Comparison of ENCODE assay signal across 21 cellular contexts in the genomic region with DNA sequence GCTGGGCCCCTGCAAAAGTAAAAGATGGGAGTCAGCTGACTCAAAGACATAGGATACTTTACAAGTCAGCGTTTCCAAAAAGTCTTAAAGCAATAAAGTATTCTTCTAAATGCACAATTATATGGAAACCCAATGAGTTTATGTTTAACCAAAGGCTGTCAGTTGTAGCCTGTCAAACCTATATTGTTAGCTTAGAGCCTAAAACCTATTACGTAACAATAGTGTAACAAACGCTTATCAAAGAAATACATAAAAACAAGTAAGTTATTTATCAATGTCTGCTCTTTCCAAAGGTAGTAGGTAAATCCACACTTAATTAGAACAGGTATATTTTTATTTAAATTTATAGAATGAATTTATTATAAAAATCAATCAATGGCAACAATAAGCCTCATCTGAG. TPM values are rescaled to one million over a fixed set of nuclear protein-coding genes. Genes with fewer than 3 reads are reported as not detected.
DNase-seq lines count a peak whose midpoint lies in the region; ATAC-seq, FAIRE-seq and TF ChIP-seq lines count a peak whose summit lies in the region.
"Had no signal": no experiment of that assay in that cellular context is flagged by ENCODE, and none has a peak within 500 bp of the region (broad histone marks: within the 10 kb centered on the region; RNA-seq: fewer than 3 reads in every experiment).

No MANE protein-coding gene starts in this region.

- ATAC-seq in HepG2 (no peak), right lobe of liver (no peak), K562 (no peak)
- no peak for ATAC-seq in naive thymus-derived CD8-positive, alpha-beta T cell
- ATAC-seq: A549; CD8-positive, alpha-beta T cell had no signal

- intact Hi-C loops in HepG2 (cut with micrococcal nuclease; ENCODE audit: unreplicated experiment) (no loop called here), right lobe of liver (cut with DNase I) (no loop called here), K562 (cut with micrococcal nuclease) (no loop called here)

- H3K9me1 ChIP-seq in K562 (ENCODE audit: control insufficient read depth, insufficient read depth, low read length): no peaks in the 10 kb centered on the region

- peak; percentile 23 for FAIRE-seq in HepG2 (lab: Jason Lieb, UNC)
- no peak for FAIRE-seq in K562 (lab: Jason Lieb, UNC)
- peak; percentile 4 for FAIRE-seq in endometrium (lab: Jason Lieb, UNC)
- FAIRE-seq: A549, D721Med, GM12891, GM19239 had no signal

- H3K4me3 ChIP-seq in HepG2 (replicated peaks in 1 of 3; ENCODE audit: insufficient read depth in 1 of 3, low read depth in 2 of 3, low read length in 3 of 3) (no peak overlapping the region), right lobe of liver (no peak overlapping the region), K562 (no peak overlapping the region)
- H3K4me3 ChIP-seq: A549; BLaER1 treated with 17β-estradiol and CSF1 and Interleukin-3, amounts not matched to agents 10 nM and 100 nM had no signal

- H4K20me1 ChIP-seq in HepG2 (ENCODE audit: insufficient read depth, low read length) (no peaks in the 10 kb centered on the region), K562 (replicated peaks; ENCODE audit: control insufficient read depth, insufficient read depth, low read length) (no peaks in the 10 kb centered on the region)
- H4K20me1 ChIP-seq: BLaER1 treated with 17β-estradiol and CSF1 and Interleukin-3, amounts not matched to agents 10 nM and 100 nM had no signal

- H3K4me1 ChIP-seq in HepG2 (ENCODE audit: insufficient read depth, low read length) (peaks cover 9% of the 10 kb centered on the region), right lobe of liver (no peaks in the 10 kb centered on the region), K562 (replicated peaks in 1 of 2; ENCODE audit: control insufficient read depth in 2 of 2, insufficient read depth in 2 of 2, low read length in 2 of 2) (peaks cover 0 to 5% of the 10 kb centered on the region in 2 experiments; a peak in 2 of 5 replicates)
- H3K4me1 ChIP-seq: A549; BLaER1 treated with 17β-estradiol and CSF1 and Interleukin-3, amounts not matched to agents 10 nM and 100 nM; Caco-2 had no signal

- TF ChIP-seq POLR2A in HepG2 (IDR thresholded peaks at IDR 0.05; ENCODE audit: insufficient read depth in 1 of 2, low read depth in 2 of 2, low read length in 2 of 2) (no peak), right lobe of liver (IDR thresholded peaks at IDR 0.05) (no peak), K562 (conservative IDR thresholded peaks at IDR 0.05) (no peak)

- H3K27ac ChIP-seq in HepG2 (ENCODE audit: extremely low read length, insufficient read depth, low read length) (no peak overlapping the region), right lobe of liver (no peak overlapping the region), K562 (ENCODE audit: extremely low read depth, low read depth, low read length) (no peak overlapping the region)
- H3K27ac ChIP-seq: 22Rv1; A549; BLaER1 treated with 17β-estradiol and CSF1 and Interleukin-3, amounts not matched to agents 10 nM and 100 nM; C4-2B had no signal

- no peak overlapping the region for H3K27ac Mint-ChIP-seq in naive thymus-derived CD8-positive, alpha-beta T cell
- H3K27ac Mint-ChIP-seq: B cell; CD4-positive, alpha-beta T cell; CD8-positive, alpha-beta T cell had no signal

- no peak for DNase-seq in HepG2 (ENCODE audit: low spot score)
- no peak for DNase-seq in right lobe of liver
- no peak for DNase-seq in K562 (ENCODE audit: extremely low read depth in 1 of 4, low spot score in 3 of 4)
- DNase-seq in SHP77 treated with DMSO at 0.1 percent for 48 hours (lab: John Stamatoyannopoulos, UW): no peak
- DNase-seq in naive thymus-derived CD8-positive, alpha-beta T cell: no peak
- DNase-seq: AML-193; Caco-2; Calu3; CD4-positive, alpha-beta T cell; CD8-positive, alpha-beta T cell; DMS79 treated with DMSO at 0.1 percent for 48 hours; GF-D8 had no signal

- BruUV-seq in HepG2 (replicated peaks; lab: Mats Ljungman, UMichigan) (no TSS peak), K562 (replicated peaks; lab: Mats Ljungman, UMichigan) (no TSS peak)

- H3K27me3 ChIP-seq in HepG2 (ENCODE audit: control insufficient read depth in 1 of 2, insufficient read depth in 2 of 2, low read length in 2 of 2) (no peaks in the 10 kb centered on the region), right lobe of liver (no peaks in the 10 kb centered on the region), K562 (ENCODE audit: control insufficient read depth in 2 of 2, insufficient read depth in 2 of 2, low read length in 2 of 2) (no peaks in the 10 kb centered on the region)
- H3K27me3 ChIP-seq: BLaER1 treated with 17β-estradiol and CSF1 and Interleukin-3, amounts not matched to agents 10 nM and 100 nM had no signal

- TF ChIP-seq RAD21 in HepG2 (CRISPR knock-in tag; IDR thresholded peaks at IDR 0.05) (no peak), K562 (CRISPR knock-in tag; conservative IDR thresholded peaks at IDR 0.05 in 1 of 2, IDR thresholded peaks at IDR 0.05 in 1 of 2) (no peak)

- 48% methylated on average over 3 of the region's 3 CpGs for WGBS in HepG2 (ENCODE audit: low lambda C conversion rate)
- 77% methylated on average over 3 of the region's 3 CpGs for WGBS in right lobe of liver (ENCODE audit: insufficient coverage, low coverage, low lambda C conversion rate, missing lambda C conversion rate)
- WGBS in K562 (ENCODE audit: insufficient coverage, low coverage, missing lambda C conversion rate): 90% methylated on average over 3 of the region's 3 CpGs

- POLR2A ChIA-PET in HepG2 (lab: Yijun Ruan, JAX): interaction anchor here (1.1 kb wide), 1 partner anchor 15 kb away, joined by 5 read pairs; a partner anchor contains a TSS
- POLR2A ChIA-PET in K562 (lab: Yijun Ruan, JAX): interaction anchor here (0.9 kb wide), 1 partner anchor 389 kb away, joined by 3 read pairs; no protein-coding TSS in a partner anchor
- POLR2A ChIA-PET in naive thymus-derived CD8-positive, alpha-beta T cell (lab: Charles Lee): no interaction called here

- CTCF ChIA-PET in HepG2 (lab: Yijun Ruan, JAX; ENCODE audit: low intra/inter-chr PET ratio, low total read pairs) (no interaction called here), K562 (lab: Yijun Ruan, JAX; ENCODE audit: low intra/inter-chr PET ratio) (no interaction called here)

- H2AFZ ChIP-seq in HepG2 (ENCODE audit: low read length) (no peak overlapping the region), K562 (ENCODE audit: low read depth, low read length) (no peak overlapping the region)

- no peaks in the 10 kb centered on the region for H3K9me3 ChIP-seq in HepG2 (ENCODE audit: low read length)
- no peaks in the 10 kb centered on the region for H3K9me3 ChIP-seq in right lobe of liver
- H3K9me3 ChIP-seq in K562 (replicated peaks; ENCODE audit: control insufficient read depth, insufficient read depth, low read depth, low read length): no peaks in the 10 kb centered on the region
- H3K9me3 ChIP-seq: A549, Caco-2 had no signal

- H3K79me2 ChIP-seq in HepG2 (ENCODE audit: insufficient read depth, low read length): no peaks in the 10 kb centered on the region
- H3K79me2 ChIP-seq in K562 (ENCODE audit: control insufficient read depth, insufficient read depth, low read length): no peaks in the 10 kb centered on the region

- H3K36me3 ChIP-seq in HepG2 (replicated peaks in 1 of 2; ENCODE audit: control insufficient read depth in 1 of 2, insufficient read depth in 2 of 2, low read length in 2 of 2): no peaks in the 10 kb centered on the region
- H3K36me3 ChIP-seq in right lobe of liver: peaks cover 0 to 6% (median 0%) of the 10 kb centered on the region in 4 donors
- H3K36me3 ChIP-seq in K562 (ENCODE audit: control insufficient read depth, insufficient read depth, low read length): peaks cover 12% of the 10 kb centered on the region; the same call in 2 of the 3 replicates

- no peak overlapping the region for H3K4me3 Mint-ChIP-seq in naive thymus-derived CD8-positive, alpha-beta T cell
- H3K4me3 Mint-ChIP-seq: B cell; CD4-positive, alpha-beta T cell; CD8-positive, alpha-beta T cell had no signal

- H3K27me3 Mint-ChIP-seq in naive thymus-derived CD8-positive, alpha-beta T cell: no peaks in the 10 kb centered on the region
- H3K27me3 Mint-ChIP-seq: B cell; CD4-positive, alpha-beta T cell had no signal

- H3K9ac ChIP-seq in HepG2 (ENCODE audit: insufficient read depth, low read depth, low read length) (no peak overlapping the region), K562 (ENCODE audit: insufficient read depth in 1 of 2, low read depth in 2 of 2, low read length in 2 of 2) (no peak overlapping the region)
- H3K9ac ChIP-seq: BLaER1 treated with 17β-estradiol and CSF1 and Interleukin-3, amounts not matched to agents 10 nM and 100 nM had no signal

- TF ChIP-seq CTCF in HepG2 (CRISPR knock-in tag; IDR thresholded peaks at IDR 0.05): no peak
- TF ChIP-seq CTCF in right lobe of liver (IDR thresholded peaks at IDR 0.05): no peak
- no peak for TF ChIP-seq CTCF in K562 (IDR thresholded peaks at IDR 0.05 in 2 of 3, conservative IDR thresholded peaks at IDR 0.05 in 1 of 3; ENCODE audit: insufficient read depth in 2 of 3, low read depth in 1 of 3, low read length in 3 of 3)

- peaks cover 0 to 23% (median 14%) of the 10 kb centered on the region in 3 donors for H3K36me3 Mint-ChIP-seq in naive thymus-derived CD8-positive, alpha-beta T cell

- in situ Hi-C loops in HepG2 (cut with HindIII; ENCODE audit: extremely low pct_ligation_motif_present, low pct_unique_long_range_greater_than_20kb): loop anchor here (25.0 kb wide), 1 partner anchor 385 kb away; a partner anchor contains a TSS
- in situ Hi-C loops in K562 (cut with MboI): no loop called here

- H3K4me1 Mint-ChIP-seq in naive thymus-derived CD8-positive, alpha-beta T cell: no peaks in the 10 kb centered on the region
- H3K4me1 Mint-ChIP-seq: B cell had no signal

- TF ChIP-seq EP300 in HepG2 (IDR thresholded peaks at IDR 0.05; ENCODE audit: low read depth in 2 of 2, low read length in 2 of 2) (no peak), HepG2 (CRISPR knock-in tag; IDR thresholded peaks at IDR 0.05; ENCODE audit: borderline replicate concordance) (no peak), K562 (IDR thresholded peaks at IDR 0.05; ENCODE audit: low read length) (no peak)

- no peak overlapping the region for H3K4me2 ChIP-seq in HepG2 (ENCODE audit: low read depth, low read length)
- H3K4me2 ChIP-seq in K562 (ENCODE audit: insufficient read depth, low read length): no peak overlapping the region
- H3K4me2 ChIP-seq: A549; BLaER1 treated with 17β-estradiol and CSF1 and Interleukin-3, amounts not matched to agents 10 nM and 100 nM had no signal

- H3K9me3 Mint-ChIP-seq in naive thymus-derived CD8-positive, alpha-beta T cell: peaks cover 0 to under 1% (median 0%) of the 10 kb centered on the region in 9 donors
- H3K9me3 Mint-ChIP-seq: CD4-positive, alpha-beta T cell had no signal

RNA-seq across cellular contexts. Expression of a gene that starts 15.9 kb away (rescaled TPM):
- total RNA-seq in HepG2 (2016; rRNA removed; fragmentation: Illumina TruSeq; extraction: Trizol) (12.1 and 14.9 TPM in 2 replicates), right lobe of liver (10 to 100 TPM in 3 of 6 experiments, 1 to 10 TPM in 3; 9.0 to 12.4 (median 10.3) TPM), K562 (2014; rRNA removed) (4.5 and 5.8 TPM in 2 replicates), K562 (2014; rRNA removed; fragmentation: Illumina TruSeq; extraction: Trizol) (13.1 and 14.4 TPM in 2 replicates), K562 (2015; rRNA removed; fragmentation: Illumina TruSeq; extraction: Trizol) (11.5 and 12.1 TPM in 2 replicates), K562 (2021) (9.6 and 10.5 TPM in 2 replicates)
- total RNA-seq in HepG2 (2016; cell fraction: cytosol; rRNA removed; fragmentation: Illumina TruSeq; extraction: Trizol; ENCODE audit: low read depth): 5.2 and 6.4 TPM in 2 replicates
- 11.5 and 13.8 TPM in 2 replicates for total RNA-seq in HepG2 (2016; cell fraction: insoluble cytoplasmic fraction; rRNA removed; fragmentation: Illumina TruSeq; extraction: Trizol)
- 7.3 and 7.9 TPM in 2 replicates for total RNA-seq in HepG2 (2016; cell fraction: membrane; rRNA removed; fragmentation: Illumina TruSeq; extraction: Trizol)
- total RNA-seq in HepG2 (2016; cell fraction: nucleus; rRNA removed; fragmentation: Illumina TruSeq; extraction: Trizol): 14.5 and 15.8 TPM in 2 replicates
- polyA plus RNA-seq in HepG2 (2011; rRNA removed) (8.8 and 9.3 TPM in 2 replicates), K562 (2011; rRNA removed) (10.3 and 11.0 TPM in 2 replicates), K562 (2014; fragmentation: Illumina TruSeq; extraction: Trizol) (9.5 and 11.4 TPM in 2 replicates), K562 (2014; fragmentation: Nextera tagmentation; extraction: Ambion mirVana) (1 to 10 TPM; 2.2 to 3.0 TPM), K562 (2014; rRNA removed) (5.6 and 6.6 TPM in 2 replicates)
- polyA plus RNA-seq in HepG2 (2011; cell fraction: cytosol; rRNA removed): 3.6 and 6.0 TPM in 2 replicates
- polyA plus RNA-seq in HepG2 (2011; cell fraction: nucleus; rRNA removed): 4.3 and 5.0 TPM in 2 replicates
- 8.1 and 8.2 TPM in 2 replicates for polyA plus RNA-seq in HepG2 (2012)
- polyA plus RNA-seq in HepG2 (2016; cell fraction: cytosol; fragmentation: Illumina TruSeq; extraction: Trizol; ENCODE audit: low read depth): 0.43 and 0.45 TPM in 2 replicates
- 11.6 and 11.8 TPM in 2 replicates for polyA plus RNA-seq in HepG2 (2016; cell fraction: insoluble cytoplasmic fraction; fragmentation: Illumina TruSeq; extraction: Trizol; ENCODE audit: low read depth)
- 2.4 and 3.1 TPM in 2 replicates for polyA plus RNA-seq in HepG2 (2016; cell fraction: membrane; fragmentation: Illumina TruSeq; extraction: Trizol; ENCODE audit: low read depth)
- 11.0 and 11.2 TPM in 2 replicates for polyA plus RNA-seq in HepG2 (2016; cell fraction: nucleus; fragmentation: Illumina TruSeq; extraction: Trizol; ENCODE audit: insufficient read depth, low read depth)
- 7.3 and 7.9 TPM in 2 replicates for polyA minus RNA-seq in HepG2 (2011; rRNA and poly(A)+ RNA removed; ENCODE audit: low replicate concordance)
- 10.0 and 11.1 TPM in 2 replicates for polyA minus RNA-seq in HepG2 (2011; cell fraction: cytosol; rRNA and poly(A)+ RNA removed)
- 39.7 and 43.0 TPM in 2 replicates for polyA minus RNA-seq in HepG2 (2011; cell fraction: nucleus; rRNA and poly(A)+ RNA removed)
- total RNA-seq in K562 (2011; cell fraction: chromatin; rRNA removed; ENCODE audit: low replicate concordance): 19.6 and 36.2 TPM in 2 replicates
- total RNA-seq in K562 (2011; cell fraction: nucleolus; rRNA removed): 7.0 and 7.6 TPM in 2 replicates
- 13.4 and 20.1 TPM in 2 replicates for total RNA-seq in K562 (2011; cell fraction: nucleoplasm; rRNA removed)
- polyA plus RNA-seq in K562 (2011; cell fraction: cytosol; rRNA removed): 2.7 and 4.5 TPM in 2 replicates
- 7.8 and 9.7 TPM in 2 replicates for polyA plus RNA-seq in K562 (2011; cell fraction: nucleus; rRNA removed)
- 6.1 and 12.0 TPM in 2 replicates for polyA plus RNA-seq in K562 (2012)
- polyA minus RNA-seq in K562 (2011; rRNA and poly(A)+ RNA removed): 18.9 and 25.4 TPM in 2 replicates
- polyA minus RNA-seq in K562 (2011; cell fraction: cytosol; rRNA and poly(A)+ RNA removed): 6.1 and 6.5 TPM in 2 replicates
- 8.8 and 23.4 TPM in 2 replicates for polyA minus RNA-seq in K562 (2011; cell fraction: nucleus; rRNA and poly(A)+ RNA removed)
- total RNA-seq in naive thymus-derived CD8-positive, alpha-beta T cell: 10 to 100 TPM; 48.6 to 51.6 TPM
- 10 to 100 TPM in 2 of 3 donors, 1 to 10 TPM in 1; 6.0 to 15.0 (median 13.4) TPM for polyA plus RNA-seq in naive thymus-derived CD8-positive, alpha-beta T cell
